ENCODE assay signal across 8 cellular contexts in genomic region chr20:25196701-25197120, GRCh38.
DNase-seq lines count a peak whose midpoint lies in the region; ATAC-seq lines count a peak whose summit lies in the region.

No MANE protein-coding gene starts in this region.

- peaks cover 16 to 25% of the 10 kb centered on the region in 2 donors for H3K4me1 ChIP-seq in duodenal mucosa (ENCODE audit: control insufficient read depth in 1 of 2, insufficient read depth in 2 of 2, low read length in 2 of 2)
- peaks cover 26% of the 10 kb centered on the region for H3K4me1 ChIP-seq in neuron (ENCODE audit: insufficient read depth, low read length)

- H3K27me3 ChIP-seq in duodenal mucosa (ENCODE audit: control insufficient read depth in 1 of 2, insufficient read depth in 2 of 2, low read length in 2 of 2) (no peaks in the 10 kb centered on the region), neuron (ENCODE audit: insufficient read depth, low read length) (peaks cover 1% of the 10 kb centered on the region)

- H3K27ac ChIP-seq in duodenal mucosa (ENCODE audit: low read depth, low read length) = peak overlapping the region; percentile 30

- peaks cover 0 to 3% of the 10 kb centered on the region in 2 donors for H3K36me3 ChIP-seq in duodenal mucosa (ENCODE audit: control insufficient read depth in 1 of 2, insufficient read depth in 2 of 2, low read length in 2 of 2)
- peaks cover 2% of the 10 kb centered on the region for H3K36me3 ChIP-seq in neuron (ENCODE audit: insufficient read depth, low read length)

- no peak for ATAC-seq in GM21723 (IDR thresholded peaks at IDR 0.05; ENCODE audit: unreplicated experiment)
- no peak for ATAC-seq in HG03565 (IDR thresholded peaks at IDR 0.05; ENCODE audit: unreplicated experiment)

- H2AFZ ChIP-seq in neuron (ENCODE audit: low read depth, low read length) = no peak overlapping the region

- peak overlapping the region; percentile 95 for H3K9ac ChIP-seq in duodenal mucosa (ENCODE audit: low read depth in 1 of 2, low read length in 2 of 2)

- peak overlapping the region; percentile 87 to 97 for H3K4me3 ChIP-seq in duodenal mucosa (ENCODE audit: low read depth in 1 of 2, low read length in 2 of 2)
- peak overlapping the region; percentile 95 for H3K4me3 ChIP-seq in neuron (ENCODE audit: low read length)

- no peaks in the 10 kb centered on the region for H3K9me3 ChIP-seq in duodenal mucosa (ENCODE audit: control insufficient read depth in 1 of 2, low read length in 2 of 2)
- peaks cover 2% of the 10 kb centered on the region for H3K9me3 ChIP-seq in neuron (ENCODE audit: low read length)

- DNase-seq in DMS53 (lab: John Stamatoyannopoulos, UW) = peak; percentile 78
- no peak for DNase-seq in DMS53 treated with DMSO at 0.1 percent for 48 hours (lab: John Stamatoyannopoulos, UW; ENCODE audit: unreplicated experiment)
- DNase-seq in NCI-H510A (lab: John Stamatoyannopoulos, UW) = peak; percentile 59
- DNase-seq in COLO829 (ENCODE audit: low spot score) = no peak

Comparison
In these comparisons a context has a peak if more than half of its experiments do, and no peak if none do; other contexts are left out.
1. DNase-seq: peak in DMS53 (single experiment) and NCI-H510A (single experiment); none in DMS53 treated with DMSO at 0.1 percent for 48 hours (single experiment) and COLO829 (single experiment).